In the genomic region with DNA sequence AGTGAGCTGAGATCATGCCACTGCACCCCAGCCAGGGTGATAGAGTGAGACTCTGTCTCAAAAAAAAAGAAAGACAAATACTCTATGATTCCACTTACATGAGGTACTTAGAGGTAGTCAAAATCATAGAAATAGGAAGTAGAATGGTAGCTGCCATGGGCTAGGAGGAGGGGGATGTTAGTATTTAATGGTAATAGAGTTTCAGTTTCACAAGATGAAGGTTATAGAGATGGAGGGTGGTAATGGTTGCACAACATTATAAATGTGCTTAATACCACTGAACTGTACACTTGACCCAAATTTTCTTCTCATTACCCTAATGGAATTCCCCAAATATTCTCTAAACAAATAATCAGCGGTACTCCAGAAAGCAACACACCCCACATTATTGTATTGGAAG, we compare ENCODE assay signal across 1 cellular context.
TF ChIP-seq lines count a peak whose summit lies in the region.

No MANE protein-coding gene starts in this region.

TF ChIP-seq in K562, 482 proteins besides CTCF, POLR2A, EP300 and RAD21:
- TF ChIP-seq, protein P1, sequence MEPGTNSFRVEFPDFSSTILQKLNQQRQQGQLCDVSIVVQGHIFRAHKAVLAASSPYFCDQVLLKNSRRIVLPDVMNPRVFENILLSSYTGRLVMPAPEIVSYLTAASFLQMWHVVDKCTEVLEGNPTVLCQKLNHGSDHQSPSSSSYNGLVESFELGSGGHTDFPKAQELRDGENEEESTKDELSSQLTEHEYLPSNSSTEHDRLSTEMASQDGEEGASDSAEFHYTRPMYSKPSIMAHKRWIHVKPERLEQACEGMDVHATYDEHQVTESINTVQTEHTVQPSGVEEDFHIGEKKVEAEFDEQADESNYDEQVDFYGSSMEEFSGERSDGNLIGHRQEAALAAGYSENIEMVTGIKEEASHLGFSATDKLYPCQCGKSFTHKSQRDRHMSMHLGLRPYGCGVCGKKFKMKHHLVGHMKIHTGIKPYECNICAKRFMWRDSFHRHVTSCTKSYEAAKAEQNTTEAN (CRISPR knock-in tag; IDR thresholded peaks at IDR 0.05), result no peak
- no peak for TF ChIP-seq YBX1 (IDR thresholded peaks at IDR 0.05)
- TF ChIP-seq CREBBP (IDR thresholded peaks at IDR 0.05; ENCODE audit: low read depth, low read length), result no peak
- no peak for TF ChIP-seq ELF1 (tag; IDR thresholded peaks at IDR 0.05)
- no peak for TF ChIP-seq ZNF146 (CRISPR knock-in tag; IDR thresholded peaks at IDR 0.05; ENCODE audit: unreplicated experiment)
